ENCODE assay signal across 14 cellular contexts in genomic region chr6:111861321-111861938, GRCh38. TPM values are rescaled to one million over a fixed set of nuclear protein-coding genes. Genes with fewer than 3 reads are reported as not detected.
DNase-seq lines count a peak whose midpoint lies in the region; ATAC-seq and TF ChIP-seq lines count a peak whose summit lies in the region.
"Had no signal": no experiment of that assay in that cellular context is flagged by ENCODE, and none has a peak within 500 bp of the region (broad histone marks: within the 10 kb centered on the region; RNA-seq: fewer than 3 reads in every experiment).

No MANE protein-coding gene starts in this region.

- peak overlapping the region; percentile 53 to 94 (median 87) for H3K27ac Mint-ChIP-seq in CD4-positive, CD25-positive, alpha-beta regulatory T cell
- H3K27ac Mint-ChIP-seq in effector memory CD8-positive, alpha-beta T cell, result peak overlapping the region; percentile 24 to 73

- DNase-seq in CD4-positive, CD25-positive, alpha-beta regulatory T cell, result no peak
- DNase-seq in COR-L47 (lab: John Stamatoyannopoulos, UW), result peak; percentile 20
- peak; percentile 59 for DNase-seq in NCI-H2196 treated with DMSO at 0.1 percent for 48 hours (lab: John Stamatoyannopoulos, UW; ENCODE audit: unreplicated experiment)
- no peak for DNase-seq in effector memory CD8-positive, alpha-beta T cell
- no peak for DNase-seq in foreskin keratinocyte
- DNase-seq: KG1, kidney, NCI-H524 treated with DMSO at 0.1 percent for 48 hours, Right ventricle myocardium superior, sigmoid colon had no signal

- no peaks in the 10 kb centered on the region for H3K27me3 ChIP-seq in CD4-positive, CD25-positive, alpha-beta regulatory T cell (ENCODE audit: control insufficient read depth, insufficient read depth, low read length)
- H3K27me3 ChIP-seq in foreskin keratinocyte, result no peaks in the 10 kb centered on the region
- H3K27me3 ChIP-seq in gastroesophageal sphincter, result no peaks in the 10 kb centered on the region
- H3K27me3 ChIP-seq: sigmoid colon, suprapubic skin had no signal

- peaks cover 5% of the 10 kb centered on the region for H3K36me3 ChIP-seq in CD4-positive, CD25-positive, alpha-beta regulatory T cell (ENCODE audit: control insufficient read depth, insufficient read depth, low read length)
- no peaks in the 10 kb centered on the region for H3K36me3 ChIP-seq in gastroesophageal sphincter
- H3K36me3 ChIP-seq: sigmoid colon, suprapubic skin had no signal

- no peak for TF ChIP-seq POLR2A in gastroesophageal sphincter (IDR thresholded peaks at IDR 0.05)

- H3K4me1 ChIP-seq in CD4-positive, CD25-positive, alpha-beta regulatory T cell (ENCODE audit: control insufficient read depth, insufficient read depth, low read length, poor library complexity, severe bottlenecking), result peaks cover 90% of the 10 kb centered on the region
- no peaks in the 10 kb centered on the region for H3K4me1 ChIP-seq in foreskin keratinocyte
- H3K4me1 ChIP-seq in gastroesophageal sphincter, result peaks cover 0 to 41% (median 7%) of the 10 kb centered on the region in 3 donors

- H3K4me1 Mint-ChIP-seq in CD4-positive, CD25-positive, alpha-beta regulatory T cell, result peaks cover 77 to 99% (median 93%) of the 10 kb centered on the region in 4 donors
- H3K4me1 Mint-ChIP-seq in effector memory CD8-positive, alpha-beta T cell (ENCODE audit: low read depth in 2 of 2), result peaks cover 87 to 96% of the 10 kb centered on the region in 2 donors

- peak overlapping the region; percentile 33 for H3K4me3 ChIP-seq in CD4-positive, CD25-positive, alpha-beta regulatory T cell (ENCODE audit: low read depth, low read length)
- no peak overlapping the region for H3K4me3 ChIP-seq in gastroesophageal sphincter
- H3K4me3 ChIP-seq: sigmoid colon, suprapubic skin had no signal

- H3K27ac ChIP-seq in CD4-positive, CD25-positive, alpha-beta regulatory T cell (ENCODE audit: insufficient read depth, low read length, poor library complexity, severe bottlenecking), result no peak overlapping the region
- H3K27ac ChIP-seq in foreskin keratinocyte (no peak overlapping the region), gastroesophageal sphincter (no peak overlapping the region)
- H3K27ac ChIP-seq: C4-2B, sigmoid colon, suprapubic skin had no signal

- ATAC-seq in CD4-positive, CD25-positive, alpha-beta regulatory T cell (ENCODE audit: low read depth in 2 of 2), result no peak
- no peak for ATAC-seq in effector memory CD8-positive, alpha-beta T cell (replicated peaks)
- ATAC-seq in foreskin keratinocyte, result no peak
- ATAC-seq in HG02798 (IDR thresholded peaks at IDR 0.05; ENCODE audit: poor library complexity, unreplicated experiment), result no peak
- ATAC-seq in gastroesophageal sphincter, result no peak

- 87% methylated on average over 6 to 8 of the region's 8 CpGs for WGBS in gastroesophageal sphincter (ENCODE audit: low coverage in 1 of 2), 2 donors

- H3K9me3 Mint-ChIP-seq in CD4-positive, CD25-positive, alpha-beta regulatory T cell, result no peaks in the 10 kb centered on the region
- H3K9me3 Mint-ChIP-seq in effector memory CD8-positive, alpha-beta T cell, result no peaks in the 10 kb centered on the region

- TF ChIP-seq CTCF in foreskin keratinocyte (conservative IDR thresholded peaks at IDR 0.05), result no peak
- no peak for TF ChIP-seq CTCF in gastroesophageal sphincter (IDR thresholded peaks at IDR 0.05)

- H3K36me3 Mint-ChIP-seq in CD4-positive, CD25-positive, alpha-beta regulatory T cell, result peaks cover 10% of the 10 kb centered on the region
- peaks cover 37% of the 10 kb centered on the region for H3K36me3 Mint-ChIP-seq in effector memory CD8-positive, alpha-beta T cell (ENCODE audit: insufficient read depth)

- peak overlapping the region; percentile 40 to 61 (median 54) for H3K4me3 Mint-ChIP-seq in CD4-positive, CD25-positive, alpha-beta regulatory T cell
- peak overlapping the region; percentile 30 to 36 for H3K4me3 Mint-ChIP-seq in effector memory CD8-positive, alpha-beta T cell

- H3K9me3 ChIP-seq in CD4-positive, CD25-positive, alpha-beta regulatory T cell (ENCODE audit: control insufficient read depth in 2 of 2, low read length in 2 of 2), result no peaks in the 10 kb centered on the region
- H3K9me3 ChIP-seq in gastroesophageal sphincter, result no peaks in the 10 kb centered on the region
- H3K9me3 ChIP-seq: sigmoid colon, suprapubic skin had no signal

- no peaks in the 10 kb centered on the region for H3K27me3 Mint-ChIP-seq in CD4-positive, CD25-positive, alpha-beta regulatory T cell
- H3K27me3 Mint-ChIP-seq in effector memory CD8-positive, alpha-beta T cell, result no peaks in the 10 kb centered on the region

- no peak for TF ChIP-seq EP300 in gastroesophageal sphincter (IDR thresholded peaks at IDR 0.05)

RNA-seq across cellular contexts. Expression of gene FYN, which starts 11.8 kb away (rescaled TPM):
- total RNA-seq in CD4-positive, CD25-positive, alpha-beta regulatory T cell, result 592 TPM
- 100 to 1,000 TPM; 267 to 320 (median 288) TPM for polyA plus RNA-seq in CD4-positive, CD25-positive, alpha-beta regulatory T cell
- total RNA-seq in foreskin keratinocyte (46.4 and 61.1 TPM in 2 replicates), gastroesophageal sphincter (100 to 1,000 TPM in 1 of 4 donors, 10 to 100 TPM in 3; 58.6 to 101 (median 69.9) TPM)
- polyA plus RNA-seq in foreskin keratinocyte, result 37.8 and 42.4 TPM in 2 replicates

Comparison
In these comparisons a context has a peak if more than half of its experiments do, and no peak if none do; other contexts are left out.
1. DNase-seq: peak in COR-L47 (single experiment) and NCI-H2196 treated with DMSO at 0.1 percent for 48 hours (single experiment); none in CD4-positive, CD25-positive, alpha-beta regulatory T cell (0 of 3), effector memory CD8-positive, alpha-beta T cell (0 of 3) and foreskin keratinocyte (0 of 2).